ENCODE assay signal across 8 cellular contexts in genomic region chr11:5624489-5625278, GRCh38. TPM values are rescaled to one million over a fixed set of nuclear protein-coding genes. Genes with fewer than 3 reads are reported as not detected.
DNase-seq lines count a peak whose midpoint lies in the region; ATAC-seq and TF ChIP-seq lines count a peak whose summit lies in the region.

Gene TRIM34, plus strand, starts transcription at chr11:5625001. Its CDS starts 7,331 bp downstream, at chr11:5632332.

- H3K9ac ChIP-seq in skeletal muscle satellite cell (ENCODE audit: low read depth, low read length) = peak within 1 kb of the TSS; percentile 79

- DNase-seq in AG20443 (ENCODE audit: low spot score) (peak; percentile 85), T follicular helper cell (ENCODE audit: low read depth) (peak; percentile 44), astrocyte of the spinal cord (ENCODE audit: low read depth, low spot score) (peak; percentile 67), iPS DF 4.7 (ENCODE audit: extremely low read depth, low spot score) (peak; percentile 60), NCI-H748 treated with DMSO at 0.1 percent for 48 hours (lab: John Stamatoyannopoulos, UW) (no peak)

- no peaks in the 10 kb centered on the region for H3K9me3 ChIP-seq in skeletal muscle satellite cell (replicated peaks; ENCODE audit: low read length)

- in situ Hi-C loops in astrocyte of the spinal cord (cut with HindIII; ENCODE audit: low sequenced_read_pairs) = no loop called here

- H3K4me3 ChIP-seq in astrocyte of the spinal cord (ENCODE audit: low read depth, low read length) (peak within 1 kb of the TSS; percentile 49), skeletal muscle satellite cell (ENCODE audit: low read length) (peak within 1 kb of the TSS; percentile 82)

- no peaks in the 10 kb centered on the region for H3K36me3 ChIP-seq in skeletal muscle satellite cell (ENCODE audit: insufficient read depth, low read length)

- no peak for TF ChIP-seq CTCF in astrocyte of the spinal cord (IDR thresholded peaks at IDR 0.05; ENCODE audit: low read depth, low read length)

- H3K27me3 ChIP-seq in skeletal muscle satellite cell (ENCODE audit: control insufficient read depth, insufficient read depth, low read length) = no peaks in the 10 kb centered on the region

- peaks cover 34% of the 10 kb centered on the region for H3K4me1 ChIP-seq in skeletal muscle satellite cell (ENCODE audit: control insufficient read depth, insufficient read depth, low read length)

- peak within 1 kb of the TSS; percentile 87 for H3K4me2 ChIP-seq in skeletal muscle satellite cell (ENCODE audit: low read length)

- peak; percentile 98 for ATAC-seq in GM19395 (IDR thresholded peaks at IDR 0.05; ENCODE audit: unreplicated experiment)
- ATAC-seq in HG03469 (IDR thresholded peaks at IDR 0.05; ENCODE audit: unreplicated experiment) = peak; percentile 96

RNA-seq across cellular contexts. Expression of gene TRIM34, which starts in this region (rescaled TPM):
- 6.6 and 8.1 TPM in 2 replicates for total RNA-seq in skeletal muscle satellite cell (2012; rRNA removed)
